In genomic region chr1:5915587-5916571, GRCh38 we compare ENCODE assay signal across 9 cellular contexts.
DNase-seq lines count a peak whose midpoint lies in the region; TF ChIP-seq lines count a peak whose summit lies in the region.
"Had no signal": no experiment of that assay in that cellular context is flagged by ENCODE, and none has a peak within 500 bp of the region (broad histone marks: within the 10 kb centered on the region; RNA-seq: fewer than 3 reads in every experiment).

No MANE protein-coding gene starts in this region.

- H3K36me3 Mint-ChIP-seq in activated CD4-positive, alpha-beta memory T cell treated with anti-CD3 and anti-CD28 coated beads, Interleukin-2, amount 10 ng/mL, durations not matched to agents 7 days and 5 days (ENCODE audit: low read depth) = no peaks in the 10 kb centered on the region
- H3K36me3 Mint-ChIP-seq in neural progenitor cell = peaks cover 6% of the 10 kb centered on the region

- no peaks in the 10 kb centered on the region for H3K79me2 ChIP-seq in neural progenitor cell (ENCODE audit: low read depth)

- no peak overlapping the region for H3K27ac ChIP-seq in neural progenitor cell

- H3K27ac Mint-ChIP-seq in activated CD4-positive, alpha-beta memory T cell treated with anti-CD3 and anti-CD28 coated beads, Interleukin-2, amount 10 ng/mL, durations not matched to agents 7 days and 5 days = peak overlapping the region; percentile 51
- H3K27ac Mint-ChIP-seq in neural progenitor cell = peak overlapping the region; percentile 81
- H3K27ac Mint-ChIP-seq: dendritic cell treated with granulocyte-macrophage colony-stimulating factor and Interleukin-4, amounts not matched to agents 40 ng/mL and 50 ng/mL, for 4 days had no signal

- no peaks in the 10 kb centered on the region for H3K36me3 ChIP-seq in neural progenitor cell

- H3K9me3 ChIP-seq in neural progenitor cell (ENCODE audit: low read depth) = no peaks in the 10 kb centered on the region

- H3K9ac ChIP-seq in neural progenitor cell = no peak overlapping the region

- POLR2A ChIA-PET in activated CD4-positive, alpha-beta memory T cell treated with anti-CD3 and anti-CD28 coated beads, Interleukin-2, amount 10 ng/mL, durations not matched to agents 7 days and 5 days (lab: Charles Lee) = interaction anchor here (1.1 kb wide), 1 partner anchor 59 kb away, joined by 3 read pairs; no protein-coding TSS in a partner anchor

- no peaks in the 10 kb centered on the region for H3K27me3 ChIP-seq in neural progenitor cell

- H3K27me3 Mint-ChIP-seq in activated CD4-positive, alpha-beta memory T cell treated with anti-CD3 and anti-CD28 coated beads, Interleukin-2, amount 10 ng/mL, durations not matched to agents 7 days and 5 days = no peaks in the 10 kb centered on the region
- peaks cover 2% of the 10 kb centered on the region for H3K27me3 Mint-ChIP-seq in neural progenitor cell (ENCODE audit: insufficient read depth, low read depth)
- H3K27me3 Mint-ChIP-seq: dendritic cell treated with granulocyte-macrophage colony-stimulating factor and Interleukin-4, amounts not matched to agents 40 ng/mL and 50 ng/mL, for 4 days had no signal

- CTCF ChIA-PET in activated CD4-positive, alpha-beta memory T cell treated with anti-CD3 and anti-CD28 coated beads, Interleukin-2, amount 10 ng/mL, durations not matched to agents 7 days and 5 days (lab: Charles Lee) = interaction anchor here (0.9 to 1.4 kb wide), 3 partner anchors 9 to 59 kb away, joined by 3 read pairs; no protein-coding TSS in a partner anchor

- no peaks in the 10 kb centered on the region for H4K20me1 ChIP-seq in neural progenitor cell (ENCODE audit: low read depth)

- peaks cover 13% of the 10 kb centered on the region for H3K4me1 Mint-ChIP-seq in activated CD4-positive, alpha-beta memory T cell treated with anti-CD3 and anti-CD28 coated beads, Interleukin-2, amount 10 ng/mL, durations not matched to agents 7 days and 5 days
- H3K4me1 Mint-ChIP-seq in neural progenitor cell = peaks cover 30% of the 10 kb centered on the region

- no peak overlapping the region for H2AFZ ChIP-seq in neural progenitor cell (replicated peaks)

- no peak overlapping the region for H3K4me3 Mint-ChIP-seq in activated CD4-positive, alpha-beta memory T cell treated with anti-CD3 and anti-CD28 coated beads, Interleukin-2, amount 10 ng/mL, durations not matched to agents 7 days and 5 days
- peak overlapping the region; percentile 27 for H3K4me3 Mint-ChIP-seq in neural progenitor cell
- H3K4me3 Mint-ChIP-seq: dendritic cell treated with granulocyte-macrophage colony-stimulating factor and Interleukin-4, amounts not matched to agents 40 ng/mL and 50 ng/mL, for 4 days had no signal

- H3K4me3 ChIP-seq in LNCaP clone FGC (ENCODE audit: low read depth, low read length) (no peak overlapping the region), fibroblast of pulmonary artery (replicated peaks; ENCODE audit: low read depth, low read length) (no peak overlapping the region), neural progenitor cell (no peak overlapping the region)

- H3K4me1 ChIP-seq in neural progenitor cell = no peaks in the 10 kb centered on the region

- H3F3A ChIP-seq in neural progenitor cell (ENCODE audit: low read depth) = no peaks in the 10 kb centered on the region

- no peaks in the 10 kb centered on the region for H3K9me3 Mint-ChIP-seq in activated CD4-positive, alpha-beta memory T cell treated with anti-CD3 and anti-CD28 coated beads, Interleukin-2, amount 10 ng/mL, durations not matched to agents 7 days and 5 days
- H3K9me3 Mint-ChIP-seq in neural progenitor cell = no peaks in the 10 kb centered on the region
- H3K9me3 Mint-ChIP-seq: dendritic cell treated with granulocyte-macrophage colony-stimulating factor and Interleukin-4, amounts not matched to agents 40 ng/mL and 50 ng/mL, for 4 days had no signal

- DNase-seq in NCI-H748 (lab: John Stamatoyannopoulos, UW; ENCODE audit: unreplicated experiment) = peak; percentile 21
- DNase-seq in NCI-H748 treated with DMSO at 0.1 percent for 48 hours (lab: John Stamatoyannopoulos, UW) = no peak
- no peak for DNase-seq in LNCaP clone FGC (ENCODE audit: low read depth)
- peak; percentile 32 for DNase-seq in activated CD4-positive, alpha-beta memory T cell treated with anti-CD3 and anti-CD28 coated beads, Interleukin-2, amount 10 ng/mL, durations not matched to agents 7 days and 5 days
- peak; percentile 66 for DNase-seq in fibroblast of pulmonary artery (ENCODE audit: low read depth)
- peak; percentile 44 for DNase-seq in neural progenitor cell (ENCODE audit: low spot score)
- no peak for DNase-seq in NK-92 treated with Interleukin-12 subunit alpha and Interleukin-12 subunit beta, amount 100 ng/mL, for 24 hours (lab: John Stamatoyannopoulos, UW)
- DNase-seq in SHP77 treated with DMSO at 0.1 percent for 48 hours (lab: John Stamatoyannopoulos, UW) = no peak

- no peak overlapping the region for H3K4me2 ChIP-seq in neural progenitor cell

- TF ChIP-seq CTCF in LNCaP clone FGC (IDR thresholded peaks at IDR 0.05; ENCODE audit: control insufficient read depth, extremely low read depth, insufficient read depth) (peak; percentile 84), fibroblast of pulmonary artery (IDR thresholded peaks at IDR 0.05; ENCODE audit: low read length, missing control alignments) (peak; percentile 86), neural progenitor cell (IDR thresholded peaks at IDR 0.05) (peak; percentile 77)

Comparison
In these comparisons a context has a peak if more than half of its experiments do, and no peak if none do; other contexts are left out.
1. DNase-seq: peak in NCI-H748 (single experiment), activated CD4-positive, alpha-beta memory T cell treated with anti-CD3 and anti-CD28 coated beads, Interleukin-2, amount 10 ng/mL, durations not matched to agents 7 days and 5 days (single experiment), fibroblast of pulmonary artery (single experiment) and neural progenitor cell (single experiment); none in NCI-H748 treated with DMSO at 0.1 percent for 48 hours (single experiment), LNCaP clone FGC (single experiment), NK-92 treated with Interleukin-12 subunit alpha and Interleukin-12 subunit beta, amount 100 ng/mL, for 24 hours (single experiment) and SHP77 treated with DMSO at 0.1 percent for 48 hours (single experiment).
2. Peak in every context shown above with its lines, with median percentiles within 50 percentile points of each other: CTCF ChIP-seq.